8 cellular contexts compared by ENCODE assay signal in the genomic region with DNA sequence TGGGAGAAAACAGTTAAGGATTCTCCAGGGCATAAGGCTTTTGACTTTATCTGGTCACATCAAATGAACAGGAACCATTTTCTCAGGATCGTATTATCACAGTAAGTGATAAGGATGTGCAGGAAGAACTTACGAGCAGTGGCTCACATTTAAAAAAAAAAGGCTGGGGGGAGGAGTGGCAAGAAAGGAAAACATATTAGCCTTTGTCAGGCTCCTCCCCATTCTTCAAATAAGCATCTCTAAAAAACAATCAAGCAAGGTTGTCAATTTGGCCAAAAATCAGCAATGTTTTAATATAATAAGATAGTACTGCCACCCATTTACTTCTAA.
A peak's percentile ranks its signal among the peaks of the same experiment; 100 is the strongest.
DNase-seq lines count a peak whose midpoint lies in the region; ATAC-seq lines count a peak whose summit lies in the region.

No MANE protein-coding gene starts in this region.

- H3K27me3 ChIP-seq in mononuclear cell (ENCODE audit: insufficient read depth, low read length), result no peaks in the 10 kb centered on the region

- peaks cover 6% of the 10 kb centered on the region for H3K27me3 Mint-ChIP-seq in activated naive CD8-positive, alpha-beta T cell treated with anti-CD3 and anti-CD28 coated beads, Interleukin-2, amount 10 ng/mL, durations not matched to agents 7 days and 5 days

- H3K4me1 Mint-ChIP-seq in activated naive CD8-positive, alpha-beta T cell treated with anti-CD3 and anti-CD28 coated beads, Interleukin-2, amount 10 ng/mL, durations not matched to agents 7 days and 5 days, result peaks cover 19% of the 10 kb centered on the region

- no peaks in the 10 kb centered on the region for H3K4me1 ChIP-seq in mononuclear cell (ENCODE audit: insufficient read depth, low read length)

- H3K4me3 ChIP-seq in mononuclear cell (ENCODE audit: low read length), result peak overlapping the region; percentile 47

- peak overlapping the region; percentile 96 for H3K27ac Mint-ChIP-seq in activated naive CD8-positive, alpha-beta T cell treated with anti-CD3 and anti-CD28 coated beads, Interleukin-2, amount 10 ng/mL, durations not matched to agents 7 days and 5 days

- ATAC-seq in HG02885 (IDR thresholded peaks at IDR 0.05; ENCODE audit: poor library complexity, unreplicated experiment) (peak; percentile 28), GM19324 (IDR thresholded peaks at IDR 0.05; ENCODE audit: low FRiP score, unreplicated experiment) (no peak)
- ATAC-seq in activated naive CD8-positive, alpha-beta T cell treated with anti-CD3 and anti-CD28 coated beads, Interleukin-2, amount 10 ng/mL, durations not matched to agents 7 days and 5 days (ENCODE audit: low read depth), result no peak

- H3K9me3 Mint-ChIP-seq in activated naive CD8-positive, alpha-beta T cell treated with anti-CD3 and anti-CD28 coated beads, Interleukin-2, amount 10 ng/mL, durations not matched to agents 7 days and 5 days, result peaks cover 1% of the 10 kb centered on the region

- H3K9me3 ChIP-seq in mononuclear cell (ENCODE audit: low read depth, low read length), result no peaks in the 10 kb centered on the region

- DNase-seq in ACHN, result peak; percentile 31
- DNase-seq in activated naive CD8-positive, alpha-beta T cell treated with anti-CD3 and anti-CD28 coated beads, Interleukin-2, amount 10 ng/mL, durations not matched to agents 7 days and 5 days, result no peak
- no peak for DNase-seq in stimulated activated CD4-positive, alpha-beta T cell treated with anti-CD3 and anti-CD28 coated beads, Interleukin-1b, Interleukin-23, amount 100 ng/mL, for 48 hours
- DNase-seq in activated CD4-positive, CD25-positive, alpha-beta regulatory T cell (lab: John Stamatoyannopoulos, UW), result no peak
- DNase-seq in activated CD8-positive, alpha-beta memory T cell treated with anti-CD3 and anti-CD28 coated beads, Interleukin-2, amount 50 U/mL, for 48 hours, result no peak

- POLR2A ChIA-PET in activated naive CD8-positive, alpha-beta T cell treated with anti-CD3 and anti-CD28 coated beads, Interleukin-2, amount 10 ng/mL, durations not matched to agents 7 days and 5 days (lab: Charles Lee), result no interaction called here

- peak overlapping the region; percentile 94 for H3K4me3 Mint-ChIP-seq in activated naive CD8-positive, alpha-beta T cell treated with anti-CD3 and anti-CD28 coated beads, Interleukin-2, amount 10 ng/mL, durations not matched to agents 7 days and 5 days

- in situ Hi-C loops in ACHN (cut with HindIII; ENCODE audit: low pct_ligation_motif_present, low pct_unique_long_range_greater_than_20kb, low sequenced_read_pairs), result no loop called here

- H3K36me3 Mint-ChIP-seq in activated naive CD8-positive, alpha-beta T cell treated with anti-CD3 and anti-CD28 coated beads, Interleukin-2, amount 10 ng/mL, durations not matched to agents 7 days and 5 days, result no peaks in the 10 kb centered on the region
